ENCODE assay signal across 1 cellular context in genomic region chr14:50531595-50532501, GRCh38.
TF ChIP-seq lines count a peak whose summit lies in the region.

No MANE protein-coding gene starts in this region.

TF ChIP-seq in K562, 482 proteins besides CTCF, POLR2A, EP300 and RAD21 (continued from another document and continues in another):
- TF ChIP-seq AFF4 (CRISPR knock-in tag; IDR thresholded peaks at IDR 0.05) (peak; percentile 36; the same call in 1 of the 2 replicates), ZNF511 (CRISPR knock-in tag; IDR thresholded peaks at IDR 0.05) (peak; percentile 27; the same call in 1 of the 2 replicates), CCNT2 (IDR thresholded peaks at IDR 0.05; ENCODE audit: borderline replicate concordance, extremely low read depth, insufficient read length, low read depth, low read length) (peak; percentile 10), ZFX (CRISPR knock-in tag; IDR thresholded peaks at IDR 0.05) (peak; percentile 93), ERF (CRISPR knock-in tag; IDR thresholded peaks at IDR 0.05) (0 out of 2 replicates have a peak, but pooled peaks have one; percentile 34), SMARCA5 (IDR thresholded peaks at IDR 0.05) (no peak), C11orf30 (IDR thresholded peaks at IDR 0.05; ENCODE audit: low read depth) (no peak), PCBP1 (IDR thresholded peaks at IDR 0.05; ENCODE audit: low read depth, low read length, poor library complexity, severe bottlenecking) (no peak), ZNF124 (CRISPR knock-in tag; IDR thresholded peaks at IDR 0.05) (no peak), ETV1 (tag; conservative IDR thresholded peaks at IDR 0.05; ENCODE audit: low read depth) (no peak), ZNF184 (CRISPR knock-in tag; IDR thresholded peaks at IDR 0.05) (no peak), BHLHE40 (IDR thresholded peaks at IDR 0.05; ENCODE audit: low read length) (no peak), FOXK2 (conservative IDR thresholded peaks at IDR 0.05 in 1 of 2, IDR thresholded peaks at IDR 0.05 in 1 of 2; ENCODE audit: low read depth in 2 of 2) (no peak), ARID4B (CRISPR knock-in tag; IDR thresholded peaks at IDR 0.05) (no peak), ZNF639 (CRISPR knock-in tag; conservative IDR thresholded peaks at IDR 0.05 in 1 of 2, IDR thresholded peaks at IDR 0.05 in 1 of 2) (peak in 1 of 2 experiments; percentile 95; a peak in 1 of 4 replicates), ZBTB34 (CRISPR knock-in tag; IDR thresholded peaks at IDR 0.05) (no peak), HINFP (tag; conservative IDR thresholded peaks at IDR 0.05; ENCODE audit: low read depth) (no peak), ZNF41 (CRISPR knock-in tag; conservative IDR thresholded peaks at IDR 0.05) (no peak), ZBTB1 (CRISPR knock-in tag; IDR thresholded peaks at IDR 0.05; ENCODE audit: borderline replicate concordance, low read depth) (0 out of 2 replicates have a peak, but pooled peaks have one; percentile 33), IRF2 (CRISPR knock-in tag; IDR thresholded peaks at IDR 0.05) (no peak), FOXA1 (IDR thresholded peaks at IDR 0.05; ENCODE audit: borderline replicate concordance) (no peak), TFAM (CRISPR knock-in tag; conservative IDR thresholded peaks at IDR 0.05) (no peak), BRD4 (IDR thresholded peaks at IDR 0.05) (no peak), FOXO4 (CRISPR knock-in tag; IDR thresholded peaks at IDR 0.05) (no peak), MCM5 (IDR thresholded peaks at IDR 0.05; ENCODE audit: low read depth) (no peak), E2F8 (IDR thresholded peaks at IDR 0.05; ENCODE audit: low read depth, partially characterized antibody) (no peak), ZBTB5 (IDR thresholded peaks at IDR 0.05) (no peak), CBX2 (IDR thresholded peaks at IDR 0.05; ENCODE audit: insufficient read depth, low read length, poor library complexity, severe bottlenecking) (no peak), HMGN3 (IDR thresholded peaks at IDR 0.05; ENCODE audit: borderline replicate concordance, extremely low read depth, insufficient read length, low read depth, low read length) (peak; percentile 5), CHD4 (IDR thresholded peaks at IDR 0.05; ENCODE audit: insufficient read depth, insufficient replicate concordance, low read depth, low read length, poor library complexity, severe bottlenecking) (no peak), ZNF354B (CRISPR knock-in tag; IDR thresholded peaks at IDR 0.05) (no peak), NELFE (IDR thresholded peaks at IDR 0.05; ENCODE audit: insufficient read depth, insufficient read length) (no peak), ZBTB7A (IDR thresholded peaks at IDR 0.05; ENCODE audit: borderline replicate concordance, control insufficient read depth, low read depth, low read length) (no peak), POLR3G (IDR thresholded peaks at IDR 0.05; ENCODE audit: extremely low read depth, insufficient read length, insufficient replicate concordance) (no peak), MCM3 (IDR thresholded peaks at IDR 0.05) (no peak), NR2C1 (IDR thresholded peaks at IDR 0.05) (no peak), NR2C1 (tag; IDR thresholded peaks at IDR 0.05) (no peak), FOXP1 (CRISPR knock-in tag; IDR thresholded peaks at IDR 0.05) (no peak)
